9 cellular contexts compared by ENCODE assay signal in the genomic region with DNA sequence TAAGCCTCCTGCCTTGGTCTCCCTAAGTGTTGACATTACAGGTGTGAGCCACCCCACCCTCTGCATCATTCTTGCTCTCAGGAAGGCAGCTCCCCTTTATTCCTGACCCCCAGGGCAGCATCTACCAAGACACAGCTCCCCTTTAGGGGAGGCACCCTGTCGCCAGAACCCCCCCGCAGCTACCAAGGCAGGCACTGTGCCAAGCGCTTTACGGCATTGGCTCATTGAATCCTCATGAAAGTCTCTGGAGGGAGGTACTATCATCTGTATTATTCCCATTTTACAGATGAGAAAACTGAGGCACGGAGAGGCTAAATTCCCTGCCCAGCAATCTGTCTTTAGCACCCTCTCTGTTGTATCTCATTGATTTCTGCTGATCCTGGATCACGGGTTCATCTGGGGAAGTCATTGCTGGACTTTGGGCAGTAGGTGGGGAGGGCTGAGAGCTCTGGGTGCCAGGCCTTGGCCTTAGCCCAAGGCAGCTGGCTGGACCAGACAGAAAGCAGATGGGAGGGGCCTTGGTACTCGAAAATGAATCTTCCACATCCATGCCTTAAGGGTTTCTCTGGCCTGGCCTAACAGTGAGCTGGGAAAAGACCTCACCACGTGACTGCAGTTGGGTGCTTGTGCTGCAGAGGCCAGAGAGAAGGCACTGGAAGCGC. TPM values are rescaled to one million over a fixed set of nuclear protein-coding genes. Genes with fewer than 3 reads are reported as not detected.
A peak's percentile ranks its signal among the peaks of the same experiment; 100 is the strongest.
DNase-seq lines count a peak whose midpoint lies in the region; ATAC-seq and TF ChIP-seq lines count a peak whose summit lies in the region.
"Had no signal": no experiment of that assay in that cellular context is flagged by ENCODE, and none has a peak within 500 bp of the region (broad histone marks: within the 10 kb centered on the region; RNA-seq: fewer than 3 reads in every experiment).

No MANE protein-coding gene starts in this region.

- peaks cover 14% of the 10 kb centered on the region for H3K4me1 Mint-ChIP-seq in glutamatergic neuron (ENCODE audit: low read depth, unreplicated experiment)

- no peak overlapping the region for H3K4me3 ChIP-seq in adipocyte (ENCODE audit: low read length)

- H3K27ac Mint-ChIP-seq in glutamatergic neuron (ENCODE audit: unreplicated experiment) = peak overlapping the region; percentile 33

- H3K9me3 ChIP-seq in adipocyte (ENCODE audit: control insufficient read depth, low read length) = no peaks in the 10 kb centered on the region

- peaks cover 15% of the 10 kb centered on the region for H3K9me3 Mint-ChIP-seq in glutamatergic neuron (ENCODE audit: unreplicated experiment)

- no peak for TF ChIP-seq CTCF in glutamatergic neuron (IDR thresholded peaks at IDR 0.05; ENCODE audit: partially characterized antibody, unreplicated experiment)

- peaks cover 13% of the 10 kb centered on the region for H3K27me3 Mint-ChIP-seq in glutamatergic neuron (ENCODE audit: unreplicated experiment)

- H3K9ac ChIP-seq in adipocyte (ENCODE audit: low read length) = no peak overlapping the region

- H3K36me3 Mint-ChIP-seq in glutamatergic neuron (ENCODE audit: unreplicated experiment) = no peaks in the 10 kb centered on the region

- no peak for ATAC-seq in HG03097 (IDR thresholded peaks at IDR 0.05; ENCODE audit: low FRiP score, unreplicated experiment)

- DNase-seq in EH (ENCODE audit: low read depth) = peak; percentile 81
- peak; percentile 47 for DNase-seq in adipocyte (ENCODE audit: low read depth)
- DNase-seq in glutamatergic neuron = no peak
- peak; percentile 88 for DNase-seq in pons (ENCODE audit: low spot score)
- no peak for DNase-seq in stimulated activated naive CD4-positive, alpha-beta T cell (lab: John Stamatoyannopoulos, UW)
- DNase-seq in SW 1271 (lab: John Stamatoyannopoulos, UW) = no peak
- DNase-seq in T1000 (lab: John Stamatoyannopoulos, UW) = no peak

- peaks cover 3% of the 10 kb centered on the region for H3K36me3 ChIP-seq in adipocyte (ENCODE audit: control insufficient read depth, insufficient read depth, low read length, severe bottlenecking)

- H3K4me1 ChIP-seq in adipocyte (ENCODE audit: control insufficient read depth, insufficient read depth, low read length) = peaks cover 12% of the 10 kb centered on the region

- no peak overlapping the region for H3K4me3 Mint-ChIP-seq in glutamatergic neuron (ENCODE audit: unreplicated experiment)
- H3K4me3 Mint-ChIP-seq: CD14-positive monocyte had no signal

- H3K27me3 ChIP-seq in adipocyte (replicated peaks; ENCODE audit: control insufficient read depth, insufficient read depth, low read length) = no peaks in the 10 kb centered on the region

RNA-seq across cellular contexts. Expression of a gene that starts 5.9 kb away (rescaled TPM):
- 113 TPM for total RNA-seq in glutamatergic neuron (ENCODE audit: unreplicated experiment)

RNA-seq across cellular contexts. Expression of a gene that starts 14.2 kb away (rescaled TPM):
- 35.7 TPM for total RNA-seq in glutamatergic neuron (ENCODE audit: unreplicated experiment)

RNA-seq across cellular contexts. Expression of a gene that starts 39.9 kb away (rescaled TPM):
- total RNA-seq in glutamatergic neuron (ENCODE audit: unreplicated experiment) = 61.9 TPM

Comparison
In these comparisons a context has a peak if more than half of its experiments do, and no peak if none do; other contexts are left out.
1. DNase-seq: peak in EH (single experiment), adipocyte (single experiment) and pons (single experiment); none in glutamatergic neuron (single experiment), stimulated activated naive CD4-positive, alpha-beta T cell (0 of 6), SW 1271 (0 of 2) and T1000 (single experiment).